ENCODE assay signal across 10 cellular contexts in genomic region chr11:8684600-8685290, GRCh38. TPM values are rescaled to one million over a fixed set of nuclear protein-coding genes. Genes with fewer than 3 reads are reported as not detected.
A peak's percentile ranks its signal among the peaks of the same experiment; 100 is the strongest.
DNase-seq lines count a peak whose midpoint lies in the region; ATAC-seq and TF ChIP-seq lines count a peak whose summit lies in the region.
"Had no signal": no experiment of that assay in that cellular context is flagged by ENCODE, and none has a peak within 500 bp of the region (broad histone marks: within the 10 kb centered on the region; RNA-seq: fewer than 3 reads in every experiment).

No MANE protein-coding gene starts in this region.

- CTCF ChIA-PET in AG04450 (lab: Charles Lee): no interaction called here

- H3K27ac ChIP-seq in AG04450 (ENCODE audit: low read depth, low read length) (peak overlapping the region; percentile 52), HL-60 (replicated peaks) (peak overlapping the region; percentile 99), right lobe of liver (no peak overlapping the region), left lung (peak overlapping the region in 1 of 2 donors; percentile 8)

- no peak for TF ChIP-seq CTCF in AG04450 (IDR thresholded peaks at IDR 0.05; ENCODE audit: low read depth, low read length)
- no peak for TF ChIP-seq CTCF in HL-60 (IDR thresholded peaks at IDR 0.05; ENCODE audit: insufficient read depth, low read length)
- TF ChIP-seq CTCF in astrocyte of the cerebellum (IDR thresholded peaks at IDR 0.05; ENCODE audit: low read depth, low read length, missing control alignments): no peak
- no peak for TF ChIP-seq CTCF in right lobe of liver (IDR thresholded peaks at IDR 0.05)
- TF ChIP-seq CTCF in left lung (IDR thresholded peaks at IDR 0.05): no peak

- H3K4me3 ChIP-seq in AG04450 (ENCODE audit: low read depth, low read length) (peak overlapping the region; percentile 76), HL-60 (replicated peaks; ENCODE audit: insufficient read depth, low read length) (peak overlapping the region; percentile 66), astrocyte of the cerebellum (ENCODE audit: low read depth, low read length) (peak overlapping the region; percentile 97), right lobe of liver (peak overlapping the region in 2 of 3 donors; percentile 93), left lung (peak overlapping the region in 1 of 2 donors; percentile 97)

- no peaks in the 10 kb centered on the region; the same call in 1 of the 2 replicates for H3K9me3 ChIP-seq in AG04450 (ENCODE audit: control insufficient read depth, insufficient read depth, low read length)
- no peaks in the 10 kb centered on the region for H3K9me3 ChIP-seq in right lobe of liver
- no peaks in the 10 kb centered on the region for H3K9me3 ChIP-seq in left lung

- no peak for ATAC-seq in right lobe of liver
- no peak for ATAC-seq in left lung

- H3K27me3 ChIP-seq in AG04450 (ENCODE audit: control insufficient read depth, insufficient read depth, low read length): no peaks in the 10 kb centered on the region
- H3K27me3 ChIP-seq in HL-60 (ENCODE audit: insufficient read depth, poor library complexity, severe bottlenecking): no peaks in the 10 kb centered on the region
- H3K27me3 ChIP-seq in right lobe of liver: no peaks in the 10 kb centered on the region
- H3K27me3 ChIP-seq in left lung: no peaks in the 10 kb centered on the region

- POLR2A ChIA-PET in AG04450 (lab: Yijun Ruan, JAX): interaction anchor here (0.6 kb wide), 1 partner anchor 14 kb away, joined by 9 read pairs; no protein-coding TSS in a partner anchor

- H3K36me3 ChIP-seq in right lobe of liver (peaks cover 0 to 25% (median 14%) of the 10 kb centered on the region in 4 donors), left lung (peaks cover 0 to 39% of the 10 kb centered on the region in 2 donors)

- TF ChIP-seq POLR2A in right lobe of liver (IDR thresholded peaks at IDR 0.05): no peak

- in situ Hi-C loops in astrocyte of the cerebellum (cut with HindIII; ENCODE audit: low sequenced_read_pairs): no loop called here

- 59% methylated on average over 6 of the region's 6 CpGs for WGBS in right lobe of liver (ENCODE audit: insufficient coverage, low coverage, low lambda C conversion rate, missing lambda C conversion rate)

- DNase-seq in AG04450 (ENCODE audit: low read depth, low spot score) (no peak), HL-60 (ENCODE audit: low read depth in 1 of 2, low spot score in 1 of 2) (no peak), astrocyte of the cerebellum (ENCODE audit: low read depth) (no peak), right lobe of liver (no peak), left lung (no peak), NCI-H2107 treated with DMSO at 0.1 percent for 48 hours (lab: John Stamatoyannopoulos, UW; ENCODE audit: unreplicated experiment) (no peak), dermis blood vessel endothelial cell (no peak), GOT3 (lab: John Stamatoyannopoulos, UW) (no peak)
- DNase-seq: hippocampal formation, NCI-H1694 treated with DMSO at 0.1 percent for 48 hours had no signal

- H3K4me1 ChIP-seq in right lobe of liver: peaks cover 0 to 35% (median 16%) of the 10 kb centered on the region in 4 donors
- peaks cover 22 to 59% of the 10 kb centered on the region in 2 donors for H3K4me1 ChIP-seq in left lung

- intact Hi-C loops in right lobe of liver (cut with DNase I): loop anchor here (5.0 to 10.0 kb wide), 2 partner anchors 130 to 278 kb away; partner anchors contain the start of gene TMEM9B (in 1 of the 2)
- intact Hi-C loops in left lung (cut with DNase I): loop anchor here in 1 of 2 donors (5.0 kb wide), 1 partner anchor 183 kb away; no protein-coding TSS in a partner anchor

RNA-seq across cellular contexts. Expression of gene RPL27A, which starts 2.2 kb away (rescaled TPM):
- polyA plus RNA-seq in AG04450 (2011; rRNA removed): 941 and 1,068 TPM in 2 replicates
- 269 and 283 TPM in 2 replicates for polyA minus RNA-seq in AG04450 (2011; rRNA and poly(A)+ RNA removed)
- 100 to 1,000 TPM; 187 to 394 (median 327) TPM for total RNA-seq in right lobe of liver
- total RNA-seq in left lung: 100 to 1,000 TPM; 724 to 741 TPM
- total RNA-seq in dermis blood vessel endothelial cell: 438 and 724 TPM in 2 replicates

RNA-seq across cellular contexts. Expression of gene TRIM66, which starts 2.3 kb away (rescaled TPM):
- 4.2 and 6.3 TPM in 2 replicates for polyA plus RNA-seq in AG04450 (2011; rRNA removed)
- polyA minus RNA-seq in AG04450 (2011; rRNA and poly(A)+ RNA removed): 9.2 and 9.8 TPM in 2 replicates
- 10 to 100 TPM in 2 of 6 experiments, 1 to 10 TPM in 4; 4.0 to 16.4 (median 6.9) TPM for total RNA-seq in right lobe of liver
- total RNA-seq in left lung: 10 to 100 TPM in 1 of 2 donors, 1 to 10 TPM in 1; 7.3 to 14.3 TPM
- total RNA-seq in dermis blood vessel endothelial cell: 5.6 and 7.4 TPM in 2 replicates

Comparison
In these comparisons a context has a peak if more than half of its experiments do, and no peak if none do; other contexts are left out.
1. H3K27ac ChIP-seq: peak in AG04450 (single experiment) and HL-60 (single experiment); none in right lobe of liver (0 of 3).